Comparison of ENCODE assay signal across 2 cellular contexts in genomic region chr6:34768148-34768547, GRCh38.
TF ChIP-seq lines count a peak whose summit lies in the region.

No MANE protein-coding gene starts in this region.

TF ChIP-seq in HEK293, 187 proteins besides CTCF, POLR2A, EP300 and RAD21 (continued from another document):
- TF ChIP-seq ZNF639 (tag by site-specific recombination; IDR thresholded peaks at IDR 0.05) = no peak

TF ChIP-seq in endothelial cell of umbilical vein, 7 proteins besides CTCF, POLR2A, EP300 and RAD21 (continued from another document):
- TF ChIP-seq GATA2 (IDR thresholded peaks at IDR 0.05; ENCODE audit: insufficient read depth, insufficient read length, low read depth, low read length) = no peak
